In genomic region chr3:105527949-105528348, GRCh38 we compare ENCODE assay signal across 9 cellular contexts.
A peak's percentile ranks its signal among the peaks of the same experiment; 100 is the strongest.
DNase-seq lines count a peak whose midpoint lies in the region; TF ChIP-seq lines count a peak whose summit lies in the region.
"Had no signal": no experiment of that assay in that cellular context is flagged by ENCODE, and none has a peak within 500 bp of the region (broad histone marks: within the 10 kb centered on the region; RNA-seq: fewer than 3 reads in every experiment).

No MANE protein-coding gene starts in this region.

- peaks cover 14% of the 10 kb centered on the region; the same call in 1 of the 2 replicates for H3K36me3 ChIP-seq in GM23248 (ENCODE audit: low read depth)

- no peaks in the 10 kb centered on the region for H3K9me3 Mint-ChIP-seq in immature natural killer cell
- H3K9me3 Mint-ChIP-seq: activated B cell treated with CpG ODN at 0.5 μM for 24 hours had no signal

- 0 out of 2 replicates have a peak, but pooled peaks cover 6% of the 10 kb centered on the region for H3K79me2 ChIP-seq in GM23248 (ENCODE audit: insufficient read depth)

- no peaks in the 10 kb centered on the region for H3K27me3 ChIP-seq in GM23248 (replicated peaks; ENCODE audit: insufficient read depth)

- peaks cover 24% of the 10 kb centered on the region for H3K4me1 ChIP-seq in GM23248 (ENCODE audit: insufficient read depth)

- H3F3A ChIP-seq in GM23248 (ENCODE audit: insufficient read depth) = no peaks in the 10 kb centered on the region

- no peak overlapping the region for H2AFZ ChIP-seq in GM23248

- H3K27ac Mint-ChIP-seq in immature natural killer cell = no peak overlapping the region
- H3K27ac Mint-ChIP-seq: activated B cell treated with CpG ODN at 0.5 μM for 24 hours had no signal

- H3K27ac ChIP-seq in GM23248 = no peak overlapping the region

- no peak overlapping the region for H3K9ac ChIP-seq in GM23248

- H4K20me1 ChIP-seq in GM23248 (ENCODE audit: insufficient read depth) = no peaks in the 10 kb centered on the region

- H3K9me2 ChIP-seq in GM23248 (ENCODE audit: insufficient read depth) = no peaks in the 10 kb centered on the region

- no peaks in the 10 kb centered on the region for H3K9me3 ChIP-seq in GM23248 (ENCODE audit: low read depth)

- H3K4me3 ChIP-seq in GM12865 (ENCODE audit: low read depth, low read length) (no peak overlapping the region), GM23248 (no peak overlapping the region), choroid plexus epithelial cell (ENCODE audit: low read depth, low read length) (no peak overlapping the region)

- in situ Hi-C loops in GM23248 (cut with MboI) = no loop called here

- H3K4me1 Mint-ChIP-seq in immature natural killer cell = no peaks in the 10 kb centered on the region
- H3K4me1 Mint-ChIP-seq: activated B cell treated with CpG ODN at 0.5 μM for 24 hours had no signal

- H3K27me3 Mint-ChIP-seq in immature natural killer cell (ENCODE audit: low read depth in 3 of 3) = peaks cover 0 to 5% (median 0%) of the 10 kb centered on the region in 3 donors
- H3K27me3 Mint-ChIP-seq: activated B cell treated with CpG ODN at 0.5 μM for 24 hours had no signal

- TF ChIP-seq CTCF in GM12865 (IDR thresholded peaks at IDR 0.05; ENCODE audit: insufficient read depth, low read depth, low read length, missing control alignments) = no peak
- TF ChIP-seq CTCF in choroid plexus epithelial cell (conservative IDR thresholded peaks at IDR 0.05; ENCODE audit: low read depth, low read length) = no peak

- DNase-seq in GM12865 (ENCODE audit: low read depth) = peak; percentile 44
- DNase-seq in GM23248 = peak; percentile 38
- peak; percentile 83 for DNase-seq in NCI-H146 treated with DMSO at 0.1 percent for 48 hours (lab: John Stamatoyannopoulos, UW; ENCODE audit: unreplicated experiment)
- DNase-seq in choroid plexus epithelial cell (ENCODE audit: low read depth) = peak; percentile 71
- no peak for DNase-seq in C1 segment of cervical spinal cord (lab: John Stamatoyannopoulos, UW)
- no peak for DNase-seq in mesenteric fat pad (ENCODE audit: low spot score)
- no peak for DNase-seq in retina
- DNase-seq in immature natural killer cell = no peak
- DNase-seq: activated B cell treated with CpG ODN at 0.5 μM for 24 hours had no signal

- H3K36me3 Mint-ChIP-seq in immature natural killer cell = no peaks in the 10 kb centered on the region

- 47 to 53% methylated on average over 3 of the region's 3 CpGs for WGBS in GM23248 (ENCODE audit: low coverage in 1 of 2, low lambda C conversion rate in 2 of 2, missing lambda C conversion rate in 2 of 2), 2 experiments

- H3K4me2 ChIP-seq in GM23248 (ENCODE audit: unreplicated experiment) = no peak overlapping the region

- no peak overlapping the region for H3K4me3 Mint-ChIP-seq in immature natural killer cell
- H3K4me3 Mint-ChIP-seq: activated B cell treated with CpG ODN at 0.5 μM for 24 hours had no signal

Comparison
In these comparisons a context has a peak if more than half of its experiments do, and no peak if none do; other contexts are left out.
1. DNase-seq: peak in GM12865 (single experiment), GM23248 (single experiment), NCI-H146 treated with DMSO at 0.1 percent for 48 hours (single experiment) and choroid plexus epithelial cell (single experiment); none in C1 segment of cervical spinal cord (0 of 14), mesenteric fat pad (single experiment), retina (single experiment) and immature natural killer cell (0 of 3).